ENCODE assay signal across 1 cellular context in genomic region chr16:69274699-69275235, GRCh38.
TF ChIP-seq lines count a peak whose summit lies in the region.

No MANE protein-coding gene starts in this region.

TF ChIP-seq in IMR-90, 13 proteins besides CTCF, POLR2A, EP300 and RAD21 (continued from another document):
- TF ChIP-seq ELK1 (IDR thresholded peaks at IDR 0.05; ENCODE audit: borderline replicate concordance, low read depth, low read length), result no peak
- TF ChIP-seq CEBPB (IDR thresholded peaks at IDR 0.05; ENCODE audit: low read depth, low read length), result no peak
- TF ChIP-seq RCOR1 (IDR thresholded peaks at IDR 0.05; ENCODE audit: insufficient replicate concordance, low read length), result no peak
- TF ChIP-seq CHD1 (IDR thresholded peaks at IDR 0.05; ENCODE audit: low read depth, low read length), result no peak
- no peak for TF ChIP-seq NFE2L2 (IDR thresholded peaks at IDR 0.05; ENCODE audit: low read depth, low read length)
- no peak for TF ChIP-seq SMC3 (IDR thresholded peaks at IDR 0.05; ENCODE audit: low read depth, low read length)
- no peak for TF ChIP-seq MXI1 (IDR thresholded peaks at IDR 0.05; ENCODE audit: borderline replicate concordance, low read depth, low read length)
- no peak for TF ChIP-seq RFX5 (IDR thresholded peaks at IDR 0.05; ENCODE audit: low read depth, low read length)
- no peak for TF ChIP-seq BHLHE40 (IDR thresholded peaks at IDR 0.05; ENCODE audit: low read depth, low read length)
- TF ChIP-seq USF2 (IDR thresholded peaks at IDR 0.05; ENCODE audit: low read depth, low read length), result no peak
- no peak for TF ChIP-seq FOS (IDR thresholded peaks at IDR 0.05; ENCODE audit: low read depth, low read length)
